ENCODE assay signal across 34 cellular contexts in the genomic region with DNA sequence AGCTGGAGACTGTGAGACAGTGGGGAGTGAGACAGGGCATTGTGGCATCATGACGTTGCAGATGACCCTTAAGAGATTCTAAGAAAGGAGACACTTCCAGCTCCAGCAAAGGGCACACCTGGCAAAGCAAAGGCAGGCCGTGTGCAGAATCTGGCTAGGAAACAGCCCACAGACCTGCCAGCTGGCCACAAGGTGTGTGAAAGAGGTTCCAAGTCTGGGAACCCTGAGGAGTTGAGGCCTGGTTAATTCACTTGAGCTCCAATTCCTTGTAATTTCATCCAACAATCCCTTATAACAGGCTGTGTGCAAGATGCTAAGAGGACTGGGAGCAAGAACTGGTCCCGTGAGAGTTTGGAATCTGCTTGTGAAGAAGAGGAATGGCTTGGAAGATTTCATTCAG.
"Had no signal": no experiment of that assay in that cellular context is flagged by ENCODE, and none has a peak within 500 bp of the region (broad histone marks: within the 10 kb centered on the region; RNA-seq: fewer than 3 reads in every experiment).

No MANE protein-coding gene starts in this region.

- H3K9me3 Mint-ChIP-seq: activated B cell treated with CpG ODN at 0.5 μM for 24 hours; activated CD4-positive, alpha-beta memory T cell treated with anti-CD3 and anti-CD28 coated beads, Interleukin-2, amount 10 ng/mL, durations not matched to agents 7 days and 5 days; activated CD4-positive, alpha-beta T cell treated with anti-CD3 and anti-CD28 coated beads, Interleukin-2, amount 10 ng/mL, durations not matched to agents 24 days and 14 days; activated naive CD4-positive, alpha-beta T cell treated with anti-CD3 and anti-CD28 coated beads for 36 hours; activated naive CD4-positive, alpha-beta T cell treated with anti-CD3 and anti-CD28 coated beads, Interleukin-2, amount 50 U/mL, for 72 hours; activated naive CD8-positive, alpha-beta T cell treated with anti-CD3 and anti-CD28 coated beads for 36 hours; activated T-cell treated with anti-CD3 and anti-CD28 coated beads, Interleukin-2, amount 50 U/mL, for 4 hours; activated T-cell treated with anti-CD3 and anti-CD28 coated beads, Interleukin-2, amount 50 U/mL, for 72 hours; activated T-helper 1 cell treated with anti-CD3 and anti-CD28 coated beads, Interleukin-12 subunit alpha, Interleukin-12 subunit beta, Interleukin-2, Interleukin-4 antibody, amounts not matched to agents 30 ng/mL and 10 ng/mL and 1 ng/mL, durations not matched to agents 14 hours and 24 hours and 36 hours; activated T-helper 17 cell treated with anti-CD3 and anti-CD28 coated beads, Interleukin-2, amount 50 U/mL, for 72 hours; T-helper 1 cell treated with Interleukin-12 subunit alpha and Interleukin-12 subunit beta and Interleukin-4 antibody, amounts not matched to agents 30 μg/mL and 1 μg/mL, for 36 hours; T-helper 2 cell treated with Interferon-gamma antibody and Interleukin-4, amounts not matched to agents 5 μg/mL and 100 μg/mL, for 36 hours had no signal

- H3K4me1 Mint-ChIP-seq: activated B cell treated with CpG ODN at 0.5 μM for 24 hours; activated CD4-positive, alpha-beta memory T cell treated with anti-CD3 and anti-CD28 coated beads, Interleukin-2, amount 10 ng/mL, durations not matched to agents 7 days and 5 days; activated CD4-positive, alpha-beta T cell treated with anti-CD3 and anti-CD28 coated beads, Interleukin-2, amount 10 ng/mL, durations not matched to agents 24 days and 14 days; activated CD8-positive, alpha-beta memory T cell treated with anti-CD3 and anti-CD28 coated beads, Interleukin-2, amount 10 ng/mL, durations not matched to agents 7 days and 5 days; activated naive CD8-positive, alpha-beta T cell treated with anti-CD3 and anti-CD28 coated beads for 36 hours; activated T-helper 17 cell treated with anti-CD3 and anti-CD28 coated beads, Interleukin-2, amount 50 U/mL, for 72 hours had no signal

- H3K4me3 ChIP-seq: adrenal gland, breast epithelium had no signal

- DNase-seq: activated B cell treated with CpG ODN at 0.5 μM for 24 hours; activated CD4-positive, alpha-beta memory T cell treated with anti-CD3 and anti-CD28 coated beads, Interleukin-2, amount 10 ng/mL, durations not matched to agents 7 days and 5 days; activated CD4-positive, alpha-beta T cell treated with anti-CD3 and anti-CD28 coated beads for 4 hours; activated CD4-positive, alpha-beta T cell treated with anti-CD3 and anti-CD28 coated beads, Interleukin-2, amount 10 ng/mL, durations not matched to agents 24 days and 14 days; activated CD4-positive, alpha-beta T cell treated with anti-CD3 and anti-CD28 coated beads, Interleukin-2, amount 50 U/mL, for 48 hours; activated CD4-positive, CD25-positive, alpha-beta regulatory T cell treated with anti-CD3 and anti-CD28 coated beads, Interleukin-2, amount 50 U/mL, for 72 hours; activated CD8-positive, alpha-beta memory T cell treated with anti-CD3 and anti-CD28 coated beads for 24 hours; activated CD8-positive, alpha-beta memory T cell treated with anti-CD3 and anti-CD28 coated beads, Interleukin-2, amount 10 ng/mL, durations not matched to agents 7 days and 5 days; activated CD8-positive, alpha-beta T cell treated with anti-CD3 and anti-CD28 coated beads, Interleukin-2, amount 10 ng/mL, durations not matched to agents 7 days and 5 days; activated effector memory CD4-positive, alpha-beta T cell treated with anti-CD3 and anti-CD28 coated beads, Interleukin-2, amount 50 U/mL, for 16 hours; activated gamma-delta T cell treated with Interleukin-2 at 50 U/mL for 16 hours; activated naive CD4-positive, alpha-beta T cell; activated naive CD4-positive, alpha-beta T cell treated with anti-CD3 and anti-CD28 coated beads for 36 hours; activated naive CD4-positive, alpha-beta T cell treated with anti-CD3 and anti-CD28 coated beads, Interleukin-2, amount 50 U/mL, for 16 hours; activated naive CD8-positive, alpha-beta T cell treated with anti-CD3 and anti-CD28 coated beads for 36 hours; activated T-cell treated with anti-CD3 and anti-CD28 coated beads for 4 hours; activated T-cell treated with anti-CD3 and anti-CD28 coated beads, Interleukin-2, amount 50 U/mL, for 1 hour; activated T-cell treated with anti-CD3 and anti-CD28 coated beads, Interleukin-2, amount 50 U/mL, for 4 hours; activated T-cell treated with anti-CD3 and anti-CD28 coated beads, Interleukin-2, amount 50 U/mL, for 72 hours; adrenal gland; amniotic stem cell; aorta; brain microvascular endothelial cell; central memory CD4-positive, alpha-beta T cell; T-helper 1 cell; T-helper 2 cell; T-helper 9 cell had no signal

- H3K9me3 ChIP-seq: adrenal gland, breast epithelium had no signal

- H3K4me3 Mint-ChIP-seq: activated B cell treated with CpG ODN at 0.5 μM for 24 hours; activated CD4-positive, alpha-beta memory T cell treated with anti-CD3 and anti-CD28 coated beads, Interleukin-2, amount 10 ng/mL, durations not matched to agents 7 days and 5 days; activated CD4-positive, alpha-beta T cell treated with anti-CD3 and anti-CD28 coated beads, Interleukin-2, amount 10 ng/mL, durations not matched to agents 24 days and 14 days; activated CD8-positive, alpha-beta memory T cell treated with anti-CD3 and anti-CD28 coated beads, Interleukin-2, amount 10 ng/mL, durations not matched to agents 7 days and 5 days; activated CD8-positive, alpha-beta T cell treated with anti-CD3 and anti-CD28 coated beads, Interleukin-2, amount 10 ng/mL, durations not matched to agents 7 days and 5 days; activated naive CD4-positive, alpha-beta T cell treated with anti-CD3 and anti-CD28 coated beads for 36 hours; activated naive CD8-positive, alpha-beta T cell treated with anti-CD3 and anti-CD28 coated beads for 36 hours; activated T-cell treated with anti-CD3 and anti-CD28 coated beads, Interleukin-2, amount 50 U/mL, for 4 hours; activated T-cell treated with anti-CD3 and anti-CD28 coated beads, Interleukin-2, amount 50 U/mL, for 72 hours; activated T-helper 1 cell treated with anti-CD3 and anti-CD28 coated beads, Interleukin-12 subunit alpha, Interleukin-12 subunit beta, Interleukin-2, Interleukin-4 antibody, amounts not matched to agents 30 ng/mL and 10 ng/mL and 1 ng/mL, durations not matched to agents 14 hours and 24 hours and 36 hours; activated T-helper 17 cell treated with anti-CD3 and anti-CD28 coated beads, Interleukin-2, amount 50 U/mL, for 72 hours; T-helper 1 cell treated with Interleukin-12 subunit alpha and Interleukin-12 subunit beta and Interleukin-4 antibody, amounts not matched to agents 30 μg/mL and 1 μg/mL, for 36 hours; T-helper 2 cell treated with Interferon-gamma antibody and Interleukin-4, amounts not matched to agents 5 μg/mL and 100 μg/mL, for 36 hours had no signal

- H3K27me3 ChIP-seq: adrenal gland, brain microvascular endothelial cell had no signal

- H3K36me3 Mint-ChIP-seq: activated CD8-positive, alpha-beta memory T cell treated with anti-CD3 and anti-CD28 coated beads, Interleukin-2, amount 10 ng/mL, durations not matched to agents 7 days and 5 days; activated naive CD4-positive, alpha-beta T cell treated with anti-CD3 and anti-CD28 coated beads, Interleukin-2, amount 50 U/mL, for 72 hours had no signal

- H3K27ac Mint-ChIP-seq: activated B cell treated with CpG ODN at 0.5 μM for 24 hours; activated CD4-positive, alpha-beta memory T cell treated with anti-CD3 and anti-CD28 coated beads, Interleukin-2, amount 10 ng/mL, durations not matched to agents 7 days and 5 days; activated CD4-positive, alpha-beta T cell treated with anti-CD3 and anti-CD28 coated beads, Interleukin-2, amount 10 ng/mL, durations not matched to agents 24 days and 14 days; activated CD8-positive, alpha-beta memory T cell treated with anti-CD3 and anti-CD28 coated beads, Interleukin-2, amount 10 ng/mL, durations not matched to agents 7 days and 5 days; activated CD8-positive, alpha-beta T cell treated with anti-CD3 and anti-CD28 coated beads, Interleukin-2, amount 10 ng/mL, durations not matched to agents 7 days and 5 days; activated naive CD4-positive, alpha-beta T cell treated with anti-CD3 and anti-CD28 coated beads for 36 hours; activated naive CD4-positive, alpha-beta T cell treated with anti-CD3 and anti-CD28 coated beads, Interleukin-2, amount 50 U/mL, for 72 hours; activated naive CD8-positive, alpha-beta T cell treated with anti-CD3 and anti-CD28 coated beads for 36 hours; activated T-cell treated with anti-CD3 and anti-CD28 coated beads, Interleukin-2, amount 50 U/mL, for 72 hours; activated T-helper 1 cell treated with anti-CD3 and anti-CD28 coated beads, Interleukin-12 subunit alpha, Interleukin-12 subunit beta, Interleukin-2, Interleukin-4 antibody, amounts not matched to agents 30 ng/mL and 10 ng/mL and 1 ng/mL, durations not matched to agents 14 hours and 24 hours and 36 hours; activated T-helper 17 cell treated with anti-CD3 and anti-CD28 coated beads, Interleukin-2, amount 50 U/mL, for 72 hours; T-helper 1 cell treated with Interleukin-12 subunit alpha and Interleukin-12 subunit beta and Interleukin-4 antibody, amounts not matched to agents 30 μg/mL and 1 μg/mL, for 36 hours; T-helper 2 cell treated with Interferon-gamma antibody and Interleukin-4, amounts not matched to agents 5 μg/mL and 100 μg/mL, for 36 hours had no signal

- H3K27ac ChIP-seq: adrenal gland, brain microvascular endothelial cell, breast epithelium, VCaP had no signal

- H3K36me3 ChIP-seq: adrenal gland, brain microvascular endothelial cell, breast epithelium had no signal

- H3K4me1 ChIP-seq: adrenal gland, breast epithelium had no signal
